Comparison of ENCODE assay signal across 10 cellular contexts in genomic region chr9:91771027-91771426, GRCh38.
DNase-seq lines count a peak whose midpoint lies in the region; ATAC-seq and TF ChIP-seq lines count a peak whose summit lies in the region.
"Had no signal": no experiment of that assay in that cellular context is flagged by ENCODE, and none has a peak within 500 bp of the region (broad histone marks: within the 10 kb centered on the region; RNA-seq: fewer than 3 reads in every experiment).

No MANE protein-coding gene starts in this region.

- no peaks in the 10 kb centered on the region for H3K9me2 ChIP-seq in GM23338 (ENCODE audit: insufficient read depth)

- no peak overlapping the region for H3K4me3 Mint-ChIP-seq in GM23338
- H3K4me3 Mint-ChIP-seq in stimulated activated naive B cell treated with anti-CD40 and anti-IgM and Interleukin-4, amounts not matched to agents 10 μg/mL and 1 μg/mL and 100 μg/mL, for 72 hours = no peak overlapping the region
- H3K4me3 Mint-ChIP-seq: stimulated activated naive CD8-positive, alpha-beta T cell treated with anti-CD3 and anti-CD28 coated beads, Interleukin-15, amount 100 ng/mL, for 72 hours had no signal

- peak; percentile 29 to 42; a peak in 3 of 4 replicates for TF ChIP-seq CTCF in GM23338 (conservative IDR thresholded peaks at IDR 0.05; ENCODE audit: low read depth in 2 of 2)
- TF ChIP-seq CTCF in fibroblast of villous mesenchyme (IDR thresholded peaks at IDR 0.05; ENCODE audit: insufficient read depth, low read depth, low read length) = peak; percentile 67

- H3K79me2 ChIP-seq in GM23338 (replicated peaks; ENCODE audit: insufficient read depth) = no peaks in the 10 kb centered on the region

- H3K36me3 ChIP-seq in GM23338 (ENCODE audit: insufficient read depth) = no peaks in the 10 kb centered on the region

- no peak overlapping the region for H3K27ac Mint-ChIP-seq in GM23338
- H3K27ac Mint-ChIP-seq in stimulated activated naive B cell treated with anti-CD40 and anti-IgM and Interleukin-4, amounts not matched to agents 10 μg/mL and 1 μg/mL and 100 μg/mL, for 72 hours = no peak overlapping the region

- H3F3A ChIP-seq in GM23338 (replicated peaks; ENCODE audit: low read depth) = no peaks in the 10 kb centered on the region

- H3K27me3 Mint-ChIP-seq in GM23338 (ENCODE audit: insufficient read depth, low read depth, poor library complexity) = peaks cover 13% of the 10 kb centered on the region
- peaks cover 38 to 56% of the 10 kb centered on the region in 2 donors for H3K27me3 Mint-ChIP-seq in stimulated activated naive B cell treated with anti-CD40 and anti-IgM and Interleukin-4, amounts not matched to agents 10 μg/mL and 1 μg/mL and 100 μg/mL, for 72 hours

- H3K27ac ChIP-seq in GM23338 (ENCODE audit: low read depth) = no peak overlapping the region

- peak; percentile 61 for DNase-seq in GM23338 (ENCODE audit: low spot score)
- peak; percentile 71 for DNase-seq in RPMI7951 (ENCODE audit: low read depth)
- DNase-seq in fibroblast of villous mesenchyme (ENCODE audit: low read depth) = peak; percentile 99
- DNase-seq in renal cortical epithelial cell (ENCODE audit: low read depth) = peak; percentile 71
- DNase-seq in stimulated activated naive B cell treated with anti-CD40 and anti-IgM and Interleukin-4, amounts not matched to agents 10 μg/mL and 1 μg/mL and 100 μg/mL, for 72 hours = no peak
- no peak for DNase-seq in NCI-H1930 (lab: John Stamatoyannopoulos, UW)
- DNase-seq: NCI-H1092; stimulated activated naive CD8-positive, alpha-beta T cell treated with anti-CD3 and anti-CD28 coated beads, Interleukin-15, amount 100 ng/mL, for 72 hours had no signal

- H3K4me3 ChIP-seq in GM23338 (no peak overlapping the region), fibroblast of villous mesenchyme (ENCODE audit: low read depth, low read length) (no peak overlapping the region)

- peaks cover 11% of the 10 kb centered on the region for H3K4me1 ChIP-seq in GM23338 (ENCODE audit: insufficient read depth)

- H3K36me3 Mint-ChIP-seq in GM23338 (ENCODE audit: low read depth) = no peaks in the 10 kb centered on the region
- no peaks in the 10 kb centered on the region for H3K36me3 Mint-ChIP-seq in stimulated activated naive B cell treated with anti-CD40 and anti-IgM and Interleukin-4, amounts not matched to agents 10 μg/mL and 1 μg/mL and 100 μg/mL, for 72 hours

- H3K9me3 Mint-ChIP-seq in GM23338 = no peaks in the 10 kb centered on the region; the same call in 2 of the 3 replicates
- H3K9me3 Mint-ChIP-seq in stimulated activated naive B cell treated with anti-CD40 and anti-IgM and Interleukin-4, amounts not matched to agents 10 μg/mL and 1 μg/mL and 100 μg/mL, for 72 hours = peaks cover 0 to 2% of the 10 kb centered on the region in 2 donors
- H3K9me3 Mint-ChIP-seq: stimulated activated naive CD8-positive, alpha-beta T cell treated with anti-CD3 and anti-CD28 coated beads, Interleukin-15, amount 100 ng/mL, for 72 hours had no signal

- peak; percentile 63 for ATAC-seq in GM23338
- no peak for ATAC-seq in stimulated activated naive B cell treated with anti-CD40 and anti-IgM and Interleukin-4, amounts not matched to agents 10 μg/mL and 1 μg/mL and 100 μg/mL, for 72 hours (replicated peaks)
- no peak for ATAC-seq in HG03097 (IDR thresholded peaks at IDR 0.05; ENCODE audit: low FRiP score, unreplicated experiment)
- ATAC-seq in GM19397 (IDR thresholded peaks at IDR 0.05; ENCODE audit: unreplicated experiment) = no peak
- ATAC-seq: stimulated activated naive CD8-positive, alpha-beta T cell treated with anti-CD3 and anti-CD28 coated beads, Interleukin-15, amount 100 ng/mL, for 72 hours had no signal

- no peaks in the 10 kb centered on the region; the same call in 1 of the 2 replicates for H4K20me1 ChIP-seq in GM23338 (replicated peaks; ENCODE audit: insufficient read depth)

- peaks cover 25% of the 10 kb centered on the region for H3K4me1 Mint-ChIP-seq in GM23338
- H3K4me1 Mint-ChIP-seq in stimulated activated naive B cell treated with anti-CD40 and anti-IgM and Interleukin-4, amounts not matched to agents 10 μg/mL and 1 μg/mL and 100 μg/mL, for 72 hours = peaks cover 1 to 5% of the 10 kb centered on the region in 2 donors
- H3K4me1 Mint-ChIP-seq: stimulated activated naive CD8-positive, alpha-beta T cell treated with anti-CD3 and anti-CD28 coated beads, Interleukin-15, amount 100 ng/mL, for 72 hours had no signal

- no peak overlapping the region for H2AFZ ChIP-seq in GM23338

- H3K27me3 ChIP-seq in GM23338 (ENCODE audit: insufficient read depth) = no peaks in the 10 kb centered on the region

- H3K4me2 ChIP-seq in GM23338 = no peak overlapping the region

TF ChIP-seq in GM23338, 12 proteins besides CTCF, POLR2A, EP300 and RAD21 (continues in another document):
- no peak for TF ChIP-seq REST (IDR thresholded peaks at IDR 0.05; ENCODE audit: unreplicated experiment)
- no peak for TF ChIP-seq POLR2AphosphoS5 (IDR thresholded peaks at IDR 0.05; ENCODE audit: low read depth)
- TF ChIP-seq ZNF331 (CRISPR knock-in tag; IDR thresholded peaks at IDR 0.05; ENCODE audit: low read depth) = no peak
- TF ChIP-seq EZH2phosphoT487 (IDR thresholded peaks at IDR 0.05; ENCODE audit: unreplicated experiment) = no peak
- no peak for TF ChIP-seq ZNF114 (CRISPR knock-in tag; IDR thresholded peaks at IDR 0.05)
- no peak for TF ChIP-seq JUNB (IDR thresholded peaks at IDR 0.05; ENCODE audit: unreplicated experiment)
- no peak for TF ChIP-seq ETS1 (IDR thresholded peaks at IDR 0.05)

Comparison
In these comparisons a context has a peak if more than half of its experiments do, and no peak if none do; other contexts are left out.
1. DNase-seq: peak in GM23338 (single experiment), RPMI7951 (single experiment), fibroblast of villous mesenchyme (single experiment) and renal cortical epithelial cell (single experiment); none in stimulated activated naive B cell treated with anti-CD40 and anti-IgM and Interleukin-4, amounts not matched to agents 10 μg/mL and 1 μg/mL and 100 μg/mL, for 72 hours (single experiment) and NCI-H1930 (0 of 2).